8 cellular contexts compared by ENCODE assay signal in genomic region chr11:65873280-65874156, GRCh38. TPM values are rescaled to one million over a fixed set of nuclear protein-coding genes. Genes with fewer than 3 reads are reported as not detected.
DNase-seq lines count a peak whose midpoint lies in the region; ATAC-seq and TF ChIP-seq lines count a peak whose summit lies in the region.

No MANE protein-coding gene starts in this region.

- peaks cover 7 to 12% of the 10 kb centered on the region in 2 experiments for H3K4me1 ChIP-seq in trophoblast cell (ENCODE audit: control insufficient read depth in 1 of 2, insufficient read depth in 2 of 2, low read length in 2 of 2)

- H3K23ac ChIP-seq in trophoblast cell (ENCODE audit: low read length) = peak overlapping the region; percentile 34

- H3K27me3 Mint-ChIP-seq in type B pancreatic cell = peaks cover 5% of the 10 kb centered on the region

- intact Hi-C loops in Right ventricle myocardium superior (cut with DNase I) = no loop called here

- TF ChIP-seq CTCF in GM12864 (IDR thresholded peaks at IDR 0.05; ENCODE audit: low read depth, low read length, missing control alignments) (no peak), SU-DHL-6 (IDR thresholded peaks at IDR 0.05; ENCODE audit: insufficient read depth, low read length, poor library complexity, severe bottlenecking) (no peak), type B pancreatic cell (conservative IDR thresholded peaks at IDR 0.05) (no peak)

- H3K9me3 ChIP-seq in SU-DHL-6 (ENCODE audit: insufficient read depth, low read length) (no peaks in the 10 kb centered on the region), trophoblast cell (ENCODE audit: insufficient read depth, low read depth, low read length) (peaks cover 2% of the 10 kb centered on the region)

- no peaks in the 10 kb centered on the region for H3K36me3 Mint-ChIP-seq in type B pancreatic cell

- peak overlapping the region; percentile 78 for H2AFZ ChIP-seq in SU-DHL-6 (ENCODE audit: low read depth, low read length, severe bottlenecking)
- H2AFZ ChIP-seq in trophoblast cell (ENCODE audit: insufficient read depth, low read length, poor library complexity) = peak overlapping the region; percentile 39

- H3K36me3 ChIP-seq in SU-DHL-6 (ENCODE audit: low read length) (no peaks in the 10 kb centered on the region), trophoblast cell (ENCODE audit: control insufficient read depth in 1 of 2, insufficient read depth in 2 of 2, low read length in 2 of 2) (peaks cover 12 to 24% of the 10 kb centered on the region in 2 experiments)

- peak overlapping the region; percentile 91 for H3K18ac ChIP-seq in trophoblast cell (ENCODE audit: low read length)

- DNase-seq in GM12864 (ENCODE audit: low read depth) (peak; percentile 65), NCI-H1417 treated with DMSO at 0.1 percent for 48 hours (lab: John Stamatoyannopoulos, UW) (peak; percentile 82), Right ventricle myocardium superior (peak; percentile 98), trophoblast cell (peak; percentile 94 to 98), type B pancreatic cell (ENCODE audit: extremely low spot score, unreplicated experiment) (peak; percentile 96)
- peak; percentile 86 for DNase-seq in activated naive CD8-positive, alpha-beta T cell treated with anti-CD3 and anti-CD28 coated beads, Interleukin-2, amount 50 U/mL, for 16 hours (ENCODE audit: low read depth, low spot score)

- no peaks in the 10 kb centered on the region for H4K20me1 ChIP-seq in SU-DHL-6 (ENCODE audit: low read depth, low read length)

- ATAC-seq in HG02759 (IDR thresholded peaks at IDR 0.05; ENCODE audit: unreplicated experiment) = peak; percentile 83
- ATAC-seq in Right ventricle myocardium superior (ENCODE audit: poor library complexity) = peak; percentile 96

- peak overlapping the region; percentile 71 for H2BK5ac ChIP-seq in trophoblast cell (ENCODE audit: low read depth, low read length, poor library complexity)

- H3K27ac ChIP-seq in SU-DHL-6 (ENCODE audit: low read depth, low read length) (no peak overlapping the region), trophoblast cell (ENCODE audit: low read depth, low read length) (peak overlapping the region; percentile 68)

- H4K12ac ChIP-seq in trophoblast cell (ENCODE audit: low read depth, low read length) = peak overlapping the region; percentile 92

- H2BK120ac ChIP-seq in trophoblast cell (ENCODE audit: insufficient read depth, low read length, poor library complexity) = peak overlapping the region; percentile 19

- H3K4me3 ChIP-seq in GM12864 (ENCODE audit: low read depth, low read length) (peak overlapping the region; percentile 58), SU-DHL-6 (ENCODE audit: insufficient read depth, low read length, poor library complexity, severe bottlenecking) (peak overlapping the region; percentile 46), trophoblast cell (ENCODE audit: low read depth, low read length) (peak overlapping the region; percentile 76)

- peak overlapping the region; percentile 86 for H3K14ac ChIP-seq in trophoblast cell (ENCODE audit: low read length)

- H3K79me1 ChIP-seq in trophoblast cell (ENCODE audit: low read length) = peaks cover 13% of the 10 kb centered on the region

- H3K79me2 ChIP-seq in SU-DHL-6 (ENCODE audit: insufficient read depth, low read length) (no peaks in the 10 kb centered on the region), trophoblast cell (ENCODE audit: control insufficient read depth, insufficient read depth, low read length, poor library complexity) (peaks cover 9% of the 10 kb centered on the region)

- H3F3A ChIP-seq in SU-DHL-6 (ENCODE audit: insufficient read depth) = no peaks in the 10 kb centered on the region

- H3K9ac ChIP-seq in SU-DHL-6 (ENCODE audit: low read length) (peak overlapping the region; percentile 51), trophoblast cell (ENCODE audit: low read length) (peak overlapping the region; percentile 77)

- H3K9me2 ChIP-seq in SU-DHL-6 (replicated peaks; ENCODE audit: insufficient read depth, low read length) = no peaks in the 10 kb centered on the region

- H3K4me2 ChIP-seq in SU-DHL-6 (ENCODE audit: low read depth, low read length, poor library complexity, severe bottlenecking) (peak overlapping the region; percentile 59), trophoblast cell (ENCODE audit: low read length) (peak overlapping the region; percentile 99)

- H2AK5ac ChIP-seq in trophoblast cell (ENCODE audit: low read length) = peak overlapping the region; percentile 60

- peak overlapping the region; percentile 80 for H3K4ac ChIP-seq in trophoblast cell (ENCODE audit: low read depth, low read length)

- H2BK12ac ChIP-seq in trophoblast cell (ENCODE audit: low read length) = peak overlapping the region; percentile 18

- H3K27me3 ChIP-seq in SU-DHL-6 (ENCODE audit: low read length) (no peaks in the 10 kb centered on the region), trophoblast cell (ENCODE audit: insufficient read depth, low read length) (no peaks in the 10 kb centered on the region)

- no peaks in the 10 kb centered on the region for H3K9me3 Mint-ChIP-seq in type B pancreatic cell

- peak overlapping the region; percentile 93 for H4K91ac ChIP-seq in trophoblast cell (ENCODE audit: low read depth, low read length)

- no CpG with 5 or more reads among the region's 55 CpGs for whole genome bisulfite sequencing in trophoblast cell (ENCODE audit: extremely low coverage, insufficient coverage, insufficient read length)

- peak overlapping the region; percentile 88 for H3K27ac Mint-ChIP-seq in type B pancreatic cell

- H3K4me3 Mint-ChIP-seq in type B pancreatic cell = peak overlapping the region; percentile 94

- peaks cover 4% of the 10 kb centered on the region for H3K4me1 Mint-ChIP-seq in type B pancreatic cell (ENCODE audit: unreplicated experiment)

- H4K8ac ChIP-seq in trophoblast cell (ENCODE audit: low read depth, low read length) = peak overlapping the region; percentile 92

RNA-seq across cellular contexts. Expression of gene EFEMP2, which starts 0.9 kb away (rescaled TPM):
- total RNA-seq in Right ventricle myocardium superior (80.0 TPM), type B pancreatic cell (ENCODE audit: low replicate concordance) (5.5 and 24.5 TPM in 2 replicates)
- polyA plus RNA-seq in trophoblast cell (2013) = 122 and 127 TPM in 2 replicates

RNA-seq across cellular contexts. Expression of gene CTSW, which starts 6.1 kb away (rescaled TPM):
- total RNA-seq in Right ventricle myocardium superior (0.73 TPM), type B pancreatic cell (ENCODE audit: low replicate concordance) (not detected in 2 replicates)
- 0.05 TPM in 1 of 2 replicates, not detected in the other for polyA plus RNA-seq in trophoblast cell (2013)

RNA-seq across cellular contexts. Expression of gene MUS81, which starts 13.3 kb away (rescaled TPM):
- total RNA-seq in Right ventricle myocardium superior = 30.7 TPM
- polyA plus RNA-seq in trophoblast cell (2013) = 47.4 and 48.0 TPM in 2 replicates
- total RNA-seq in type B pancreatic cell (ENCODE audit: low replicate concordance) = 67.9 and 72.4 TPM in 2 replicates

RNA-seq across cellular contexts. Expression of gene FIBP, which starts 14.8 kb away (rescaled TPM):
- 37.7 TPM for total RNA-seq in Right ventricle myocardium superior
- polyA plus RNA-seq in trophoblast cell (2013) = 72.1 and 73.5 TPM in 2 replicates
- total RNA-seq in type B pancreatic cell (ENCODE audit: low replicate concordance) = 50.9 and 74.7 TPM in 2 replicates

RNA-seq across cellular contexts. Expression of gene CFL1, which starts 15.5 kb away (rescaled TPM):
- total RNA-seq in Right ventricle myocardium superior = 288 TPM
- 1,240 and 1,283 TPM in 2 replicates for polyA plus RNA-seq in trophoblast cell (2013)
- total RNA-seq in type B pancreatic cell (ENCODE audit: low replicate concordance) = 947 and 981 TPM in 2 replicates
